In the genomic region with DNA sequence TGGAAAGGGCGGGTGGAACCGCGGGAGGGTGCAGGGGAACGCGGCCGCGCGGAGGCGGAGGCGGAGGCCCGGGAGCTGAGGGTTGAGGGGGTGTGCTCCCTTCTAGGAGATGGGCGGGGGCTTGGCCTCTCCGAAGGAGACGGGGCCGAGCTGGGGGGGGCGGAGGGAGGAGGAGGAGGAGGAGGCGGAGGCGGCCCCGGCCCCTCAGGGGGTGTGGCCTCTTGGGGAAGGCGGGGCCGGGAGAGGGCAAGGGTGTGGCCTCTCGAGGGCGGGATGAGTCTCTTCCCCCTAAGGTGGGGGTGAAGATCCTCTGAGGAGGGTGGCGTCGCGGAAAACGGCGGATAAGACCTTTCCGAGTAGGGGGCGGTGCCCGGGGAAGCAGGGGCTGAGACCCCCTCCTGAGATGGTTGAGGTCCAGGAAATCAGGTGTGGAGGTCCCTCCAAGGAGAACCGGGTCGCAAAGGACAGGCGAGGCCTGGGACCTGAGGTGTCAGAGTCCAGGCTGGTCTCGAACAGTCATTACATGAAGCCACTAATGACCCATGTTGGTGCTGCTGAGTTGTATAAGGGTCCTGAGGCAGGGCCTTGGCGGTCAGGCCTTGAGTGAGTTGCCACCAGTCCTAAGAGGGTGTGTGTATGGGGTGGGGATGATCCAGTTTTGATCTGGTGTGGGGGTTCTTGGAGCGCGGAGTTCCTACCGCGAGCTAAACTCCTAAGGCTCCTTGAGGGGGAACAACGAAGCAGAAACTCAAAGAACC, we compare ENCODE assay signal across 8 cellular contexts. TPM values are rescaled to one million over a fixed set of nuclear protein-coding genes. Genes with fewer than 3 reads are reported as not detected.
DNase-seq lines count a peak whose midpoint lies in the region; ATAC-seq lines count a peak whose summit lies in the region.

No MANE protein-coding gene starts in this region.

- H3K4me1 Mint-ChIP-seq in activated CD4-positive, alpha-beta T cell treated with anti-CD3 and anti-CD28 coated beads, Interleukin-2, amount 10 ng/mL, durations not matched to agents 24 days and 14 days = peaks cover 23% of the 10 kb centered on the region

- peaks cover 12% of the 10 kb centered on the region for H3K36me3 Mint-ChIP-seq in activated CD4-positive, alpha-beta T cell treated with anti-CD3 and anti-CD28 coated beads, Interleukin-2, amount 10 ng/mL, durations not matched to agents 24 days and 14 days (ENCODE audit: low read depth)

- peak overlapping the region; percentile 98 for H3K27ac ChIP-seq in cingulate gyrus (ENCODE audit: low read depth, low read length)

- DNase-seq in NCI-H345 (lab: John Stamatoyannopoulos, UW) (peak; percentile 76), NCI-H345 treated with DMSO at 0.1 percent for 48 hours (lab: John Stamatoyannopoulos, UW; ENCODE audit: unreplicated experiment) (no peak), NCI-H446 (lab: John Stamatoyannopoulos, UW) (peak; percentile 58 to 81), left kidney (ENCODE audit: low read depth, low spot score) (peak; percentile 96)
- peak; percentile 97 for DNase-seq in activated CD4-positive, alpha-beta T cell treated with anti-CD3 and anti-CD28 coated beads, Interleukin-2, amount 10 ng/mL, durations not matched to agents 24 days and 14 days
- DNase-seq in stimulated activated CD4-positive, alpha-beta T cell treated with anti-CD3 and anti-CD28 coated beads, Interleukin-2, amount 100 ng/mL, for 48 hours = peak; percentile 80 to 86

- intact Hi-C loops in activated CD4-positive, alpha-beta T cell treated with anti-CD3 and anti-CD28 coated beads, Interleukin-2, amount 10 ng/mL, durations not matched to agents 24 days and 14 days (cut with micrococcal nuclease) = loop anchor here (1.0 kb wide), 3 partner anchors 10 to 86 kb away; partner anchors contain the start of genes DALRD3 and QRICH1

- no peaks in the 10 kb centered on the region for H3K9me3 Mint-ChIP-seq in activated CD4-positive, alpha-beta T cell treated with anti-CD3 and anti-CD28 coated beads, Interleukin-2, amount 10 ng/mL, durations not matched to agents 24 days and 14 days

- ATAC-seq in HG02973 (IDR thresholded peaks at IDR 0.05; ENCODE audit: unreplicated experiment) = peak; percentile 32

- no peaks in the 10 kb centered on the region for H3K27me3 Mint-ChIP-seq in activated CD4-positive, alpha-beta T cell treated with anti-CD3 and anti-CD28 coated beads, Interleukin-2, amount 10 ng/mL, durations not matched to agents 24 days and 14 days

- peak overlapping the region; percentile 94 for H3K4me3 Mint-ChIP-seq in activated CD4-positive, alpha-beta T cell treated with anti-CD3 and anti-CD28 coated beads, Interleukin-2, amount 10 ng/mL, durations not matched to agents 24 days and 14 days

- H3K27ac Mint-ChIP-seq in activated CD4-positive, alpha-beta T cell treated with anti-CD3 and anti-CD28 coated beads, Interleukin-2, amount 10 ng/mL, durations not matched to agents 24 days and 14 days = peak overlapping the region; percentile 99

RNA-seq across cellular contexts. Expression of gene WDR6, which starts 0.8 kb away (rescaled TPM):
- total RNA-seq in activated CD4-positive, alpha-beta T cell treated with anti-CD3 and anti-CD28 coated beads, Interleukin-2, amount 10 ng/mL, durations not matched to agents 24 days and 14 days = 141 and 153 TPM in 2 replicates

RNA-seq across cellular contexts. Expression of gene DALRD3, which starts 10.4 kb away (rescaled TPM):
- total RNA-seq in activated CD4-positive, alpha-beta T cell treated with anti-CD3 and anti-CD28 coated beads, Interleukin-2, amount 10 ng/mL, durations not matched to agents 24 days and 14 days = 31.5 and 36.6 TPM in 2 replicates

RNA-seq across cellular contexts. Expression of gene NDUFAF3, which starts 14.0 kb away (rescaled TPM):
- 123 and 126 TPM in 2 replicates for total RNA-seq in activated CD4-positive, alpha-beta T cell treated with anti-CD3 and anti-CD28 coated beads, Interleukin-2, amount 10 ng/mL, durations not matched to agents 24 days and 14 days

RNA-seq across cellular contexts. Expression of gene P4HTM, which starts 17.9 kb away (rescaled TPM):
- total RNA-seq in activated CD4-positive, alpha-beta T cell treated with anti-CD3 and anti-CD28 coated beads, Interleukin-2, amount 10 ng/mL, durations not matched to agents 24 days and 14 days = 33.9 and 38.3 TPM in 2 replicates

RNA-seq across cellular contexts. Expression of gene IMPDH2, which starts 21.2 kb away (rescaled TPM):
- total RNA-seq in activated CD4-positive, alpha-beta T cell treated with anti-CD3 and anti-CD28 coated beads, Interleukin-2, amount 10 ng/mL, durations not matched to agents 24 days and 14 days = 490 and 496 TPM in 2 replicates
